10 cellular contexts compared by ENCODE assay signal in the genomic region with DNA sequence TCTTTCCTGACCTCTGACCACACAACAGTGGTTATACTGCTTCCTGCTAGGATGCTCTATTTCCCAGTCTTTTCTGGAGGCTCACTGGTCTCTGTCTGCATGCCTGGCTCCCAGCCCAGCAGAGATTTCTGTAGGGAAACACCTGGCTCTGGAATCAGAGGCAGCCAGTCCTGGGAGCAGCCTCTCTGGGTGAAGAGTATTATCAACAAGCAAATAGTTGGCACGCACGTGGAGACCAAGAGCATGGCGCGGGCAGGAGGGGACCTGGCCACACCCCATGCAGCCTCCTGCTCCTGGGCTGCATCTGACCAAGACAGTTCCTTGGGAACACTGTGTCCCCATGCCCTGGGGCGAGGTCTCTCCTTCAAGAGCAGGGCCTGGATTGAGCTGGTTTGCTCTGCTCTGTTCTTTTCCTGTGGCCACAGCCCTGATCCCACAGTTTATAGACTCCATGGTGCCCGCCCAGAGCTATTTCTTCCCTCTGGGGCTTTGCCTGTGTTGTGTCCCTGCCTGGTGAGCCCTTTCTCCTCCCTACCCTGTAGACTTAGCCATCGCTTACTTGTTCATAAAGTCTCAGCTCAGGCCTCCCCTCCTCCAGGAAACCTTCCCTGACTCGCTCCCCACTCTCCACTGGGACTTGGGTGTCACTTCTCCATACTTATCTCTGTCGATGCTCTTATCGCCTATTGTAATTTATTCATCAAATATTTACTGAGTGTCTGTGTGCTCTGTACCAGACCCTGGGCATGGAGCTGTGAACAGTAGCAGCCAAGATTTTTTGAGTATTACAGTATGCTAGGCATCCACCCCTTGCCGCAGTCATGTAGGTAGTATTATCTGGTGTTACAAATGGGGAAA.
DNase-seq lines count a peak whose midpoint lies in the region; ATAC-seq and TF ChIP-seq lines count a peak whose summit lies in the region.
"Had no signal": no experiment of that assay in that cellular context is flagged by ENCODE, and none has a peak within 500 bp of the region (broad histone marks: within the 10 kb centered on the region; RNA-seq: fewer than 3 reads in every experiment).

No MANE protein-coding gene starts in this region.

- DNase-seq in NCI-H748 (lab: John Stamatoyannopoulos, UW; ENCODE audit: unreplicated experiment) = peak; percentile 64
- DNase-seq in NCI-H748 treated with DMSO at 0.1 percent for 48 hours (lab: John Stamatoyannopoulos, UW) = no peak
- peak; percentile 92 for DNase-seq in colonic mucosa
- DNase-seq in lung microvascular endothelial cell (ENCODE audit: low read depth in 2 of 2) = peak; percentile 92 to 97
- DNase-seq in aorta = peak in 1 of 2 donors; percentile 50
- DNase-seq in NCI-H1930 (lab: John Stamatoyannopoulos, UW) = no peak
- DNase-seq: stimulated activated CD4-positive, alpha-beta T cell treated with anti-CD3 and anti-CD28 coated beads, Interleukin-4, amount 100 ng/mL, for 1 hour had no signal

- no peaks in the 10 kb centered on the region for H3K9me3 ChIP-seq in colonic mucosa
- H3K9me3 ChIP-seq in aorta (ENCODE audit: control insufficient read depth, low read length) = no peaks in the 10 kb centered on the region

- no peaks in the 10 kb centered on the region for H3K27me3 ChIP-seq in colonic mucosa
- no peaks in the 10 kb centered on the region for H3K27me3 ChIP-seq in aorta (ENCODE audit: control insufficient read depth in 1 of 2, insufficient read depth in 2 of 2, low read length in 1 of 2)

- no peak overlapping the region for H3K4me3 ChIP-seq in colonic mucosa
- no peak overlapping the region for H3K4me3 ChIP-seq in aorta (ENCODE audit: low read length in 2 of 2)
- H3K4me3 ChIP-seq: SK-N-MC had no signal

- intact Hi-C loops in colonic mucosa (cut with DNase I) (no loop called here), aorta (cut with DNase I) (no loop called here)

- H3K27ac ChIP-seq in colonic mucosa (peak overlapping the region; percentile 81), aorta (ENCODE audit: low read depth in 1 of 2, low read length in 2 of 2) (no peak overlapping the region)
- H3K27ac ChIP-seq: SK-N-MC had no signal

- 65 to 68% methylated on average over 11 of the region's 11 CpGs for WGBS in aorta, 2 donors

- H3K36me3 ChIP-seq in colonic mucosa (no peaks in the 10 kb centered on the region), aorta (ENCODE audit: control insufficient read depth in 1 of 2, insufficient read depth in 2 of 2, low read length in 1 of 2) (no peaks in the 10 kb centered on the region)

- no peak for TF ChIP-seq CTCF in colonic mucosa (IDR thresholded peaks at IDR 0.05)

- H3K9ac ChIP-seq in colonic mucosa (ENCODE audit: low read depth in 2 of 2, low read length in 2 of 2) = peak overlapping the region in 1 of 2 donors; percentile 76

- H3K4me1 ChIP-seq in colonic mucosa (peaks cover 10% of the 10 kb centered on the region), aorta (ENCODE audit: control insufficient read depth in 1 of 2, insufficient read depth in 2 of 2, low read length in 2 of 2) (no peaks in the 10 kb centered on the region)

- ATAC-seq in aorta (ENCODE audit: low FRiP score) (peak; percentile 30), GM21390 (IDR thresholded peaks at IDR 0.05; ENCODE audit: unreplicated experiment) (no peak), HG02763 (IDR thresholded peaks at IDR 0.05; ENCODE audit: unreplicated experiment) (no peak)

Comparison
In these comparisons a context has a peak if more than half of its experiments do, and no peak if none do; other contexts are left out.
1. DNase-seq: peak in NCI-H748 (single experiment), colonic mucosa (single experiment) and lung microvascular endothelial cell (2 of 2); none in NCI-H748 treated with DMSO at 0.1 percent for 48 hours (single experiment) and NCI-H1930 (0 of 2).